10 cellular contexts compared by ENCODE assay signal in the genomic region with DNA sequence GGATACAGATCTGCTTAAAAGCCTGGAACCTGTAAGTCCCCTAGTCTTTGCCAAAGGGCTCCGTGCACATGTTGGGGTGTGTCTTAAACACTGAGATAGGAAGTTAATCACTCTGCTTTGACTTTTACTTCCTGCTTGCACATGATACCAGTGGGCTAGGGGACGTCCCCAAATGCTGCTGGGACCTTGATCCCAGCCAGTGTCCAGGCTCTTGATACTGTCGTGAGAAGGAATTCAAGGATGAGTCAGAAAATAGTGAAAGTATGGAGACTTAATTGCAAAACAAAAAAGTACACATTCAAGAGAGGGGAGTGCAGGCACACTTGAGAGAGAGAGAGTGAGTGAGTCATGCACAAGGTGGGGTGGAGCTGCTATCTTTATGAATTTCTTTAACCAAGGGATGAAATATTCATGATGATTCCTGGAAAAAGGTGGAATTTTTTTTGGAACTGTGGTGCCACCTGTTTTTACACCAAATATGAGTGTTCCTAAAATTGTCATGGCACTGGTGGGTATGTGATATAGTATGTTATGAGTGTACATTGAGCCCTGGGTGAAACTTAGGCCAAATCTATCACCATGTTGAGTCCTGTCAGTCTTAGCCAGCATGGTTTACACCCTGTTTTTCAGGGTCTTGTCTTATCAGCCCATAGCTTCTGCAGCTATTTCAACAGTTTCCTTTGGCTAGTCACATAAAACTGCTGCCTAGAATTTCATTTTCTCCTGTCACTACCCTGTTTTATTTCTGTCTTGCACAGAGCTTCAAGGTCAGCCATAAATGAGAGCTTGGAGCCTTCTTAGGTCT.
A peak's percentile ranks its signal among the peaks of the same experiment; 100 is the strongest.
DNase-seq lines count a peak whose midpoint lies in the region; ATAC-seq and TF ChIP-seq lines count a peak whose summit lies in the region.
"Had no signal": no experiment of that assay in that cellular context is flagged by ENCODE, and none has a peak within 500 bp of the region (broad histone marks: within the 10 kb centered on the region; RNA-seq: fewer than 3 reads in every experiment).

No MANE protein-coding gene starts in this region.

- no peak overlapping the region for H2BK15ac ChIP-seq in mesenchymal stem cell (ENCODE audit: low read depth, poor library complexity, severe bottlenecking)

- H3K27me3 Mint-ChIP-seq in CD4-positive, CD25-positive, alpha-beta regulatory T cell, result no peaks in the 10 kb centered on the region
- H3K27me3 Mint-ChIP-seq: brain had no signal

- ATAC-seq in CD4-positive, CD25-positive, alpha-beta regulatory T cell (ENCODE audit: low read depth in 2 of 2), result no peak

- peaks cover 0 to 2% (median 0%) of the 10 kb centered on the region in 4 donors for H3K4me1 Mint-ChIP-seq in CD4-positive, CD25-positive, alpha-beta regulatory T cell
- H3K4me1 Mint-ChIP-seq: brain had no signal

- H3K27ac ChIP-seq in CD4-positive, CD25-positive, alpha-beta regulatory T cell (ENCODE audit: insufficient read depth, low read length, poor library complexity, severe bottlenecking), result no peak overlapping the region
- H3K27ac ChIP-seq in mesenchymal stem cell (ENCODE audit: low read length, poor library complexity, severe bottlenecking), result no peak overlapping the region
- no peak overlapping the region for H3K27ac ChIP-seq in uterus

- H3K36me3 ChIP-seq in CD4-positive, CD25-positive, alpha-beta regulatory T cell (ENCODE audit: control insufficient read depth, insufficient read depth, low read length), result peaks cover 4% of the 10 kb centered on the region
- H3K36me3 ChIP-seq in mesenchymal stem cell (ENCODE audit: control insufficient read depth in 1 of 2, insufficient read depth in 2 of 2, low read depth in 1 of 2, low read length in 2 of 2), result no peaks in the 10 kb centered on the region
- H3K36me3 ChIP-seq in uterus, result no peaks in the 10 kb centered on the region

- peaks cover 0 to 2% (median 0%) of the 10 kb centered on the region in 7 donors for H3K9me3 Mint-ChIP-seq in CD4-positive, CD25-positive, alpha-beta regulatory T cell

- no peak overlapping the region for H3K4ac ChIP-seq in mesenchymal stem cell (ENCODE audit: low read depth in 1 of 2, low read length in 2 of 2)

- H2AFZ ChIP-seq in mesenchymal stem cell (ENCODE audit: low read depth, low read length), result no peak overlapping the region

- H2AK5ac ChIP-seq in mesenchymal stem cell (ENCODE audit: low read length, severe bottlenecking), result no peak overlapping the region

- H3K4me3 Mint-ChIP-seq in CD4-positive, CD25-positive, alpha-beta regulatory T cell, result no peak overlapping the region
- H3K4me3 Mint-ChIP-seq: brain had no signal

- H3K9ac ChIP-seq in mesenchymal stem cell (ENCODE audit: low read length), result peak overlapping the region; percentile 9

- no peak overlapping the region for H3K14ac ChIP-seq in mesenchymal stem cell (ENCODE audit: low read length in 2 of 2)

- no peaks in the 10 kb centered on the region for H3K4me1 ChIP-seq in CD4-positive, CD25-positive, alpha-beta regulatory T cell (ENCODE audit: control insufficient read depth, insufficient read depth, low read length, poor library complexity, severe bottlenecking)
- H3K4me1 ChIP-seq in mesenchymal stem cell (ENCODE audit: control insufficient read depth, insufficient read depth, low read depth, low read length) (peaks cover 3% of the 10 kb centered on the region), uterus (no peaks in the 10 kb centered on the region)

- TF ChIP-seq POLR2A in uterus (IDR thresholded peaks at IDR 0.05), result no peak

- no peak overlapping the region for H4K91ac ChIP-seq in mesenchymal stem cell (ENCODE audit: low read length)

- no peak overlapping the region for H3K4me2 ChIP-seq in mesenchymal stem cell (ENCODE audit: low read length, poor library complexity, severe bottlenecking)

- no peaks in the 10 kb centered on the region for H3K27me3 ChIP-seq in CD4-positive, CD25-positive, alpha-beta regulatory T cell (ENCODE audit: control insufficient read depth, insufficient read depth, low read length)
- H3K27me3 ChIP-seq in mesenchymal stem cell (ENCODE audit: control insufficient read depth in 1 of 2, insufficient read depth in 1 of 2, low read length in 2 of 2) (no peaks in the 10 kb centered on the region), uterus (no peaks in the 10 kb centered on the region)

- H4K8ac ChIP-seq in mesenchymal stem cell (ENCODE audit: low read length), result no peak overlapping the region

- H2BK120ac ChIP-seq in mesenchymal stem cell (ENCODE audit: low read depth, low read length), result no peak overlapping the region

- H2BK5ac ChIP-seq in mesenchymal stem cell (ENCODE audit: low read depth, low read length, poor library complexity, severe bottlenecking), result no peak overlapping the region

- H3K18ac ChIP-seq in mesenchymal stem cell (ENCODE audit: low read depth in 1 of 2, low read length in 2 of 2), result peak overlapping the region in 1 of 2 experiments; percentile 41

- H3K36me3 Mint-ChIP-seq in CD4-positive, CD25-positive, alpha-beta regulatory T cell, result peaks cover 35% of the 10 kb centered on the region

- H3K4me3 ChIP-seq in CD4-positive, CD25-positive, alpha-beta regulatory T cell (ENCODE audit: low read depth, low read length), result no peak overlapping the region
- H3K4me3 ChIP-seq in astrocyte of the spinal cord (ENCODE audit: low read depth, low read length) (no peak overlapping the region), mesenchymal stem cell (ENCODE audit: insufficient read depth in 1 of 2, low read depth in 1 of 2, low read length in 2 of 2) (peak overlapping the region in 1 of 2 experiments; percentile 43), uterus (no peak overlapping the region)

- no peaks in the 10 kb centered on the region for H3K79me1 ChIP-seq in mesenchymal stem cell (replicated peaks; ENCODE audit: low read length, poor library complexity, severe bottlenecking)

- H3K23ac ChIP-seq in mesenchymal stem cell (ENCODE audit: low read length in 2 of 2), result no peak overlapping the region

- peak overlapping the region in 2 of 3 donors; percentile 36 to 53 for H3K27ac Mint-ChIP-seq in CD4-positive, CD25-positive, alpha-beta regulatory T cell
- H3K27ac Mint-ChIP-seq: brain had no signal

- no peak overlapping the region for H2BK12ac ChIP-seq in mesenchymal stem cell (ENCODE audit: low read length in 2 of 2)

- TF ChIP-seq CTCF in astrocyte of the spinal cord (IDR thresholded peaks at IDR 0.05; ENCODE audit: low read depth, low read length) (no peak), uterus (IDR thresholded peaks at IDR 0.05) (no peak)

- intact Hi-C loops in uterus (cut with DNase I; ENCODE audit: low total_unique reads), result no loop called here

- DNase-seq in CD4-positive, CD25-positive, alpha-beta regulatory T cell, result peak in 1 of 3 donors; percentile 4
- DNase-seq in LoVo (ENCODE audit: low spot score) (peak; percentile 82), astrocyte of the spinal cord (ENCODE audit: low read depth, low spot score) (peak; percentile 65), mesenchymal stem cell (peak; percentile 94), NCI-H524 treated with DMSO at 0.1 percent for 48 hours (lab: John Stamatoyannopoulos, UW) (no peak), uterus (no peak), occipital lobe (lab: John Stamatoyannopoulos, UW) (no peak), NCI-H748 (lab: John Stamatoyannopoulos, UW; ENCODE audit: unreplicated experiment) (no peak)
- DNase-seq: stimulated activated CD4-positive, alpha-beta T cell treated with anti-CD3 and anti-CD28 coated beads, Interleukin-15, amount 100 ng/mL, for 24 hours had no signal

- in situ Hi-C loops in astrocyte of the spinal cord (cut with HindIII; ENCODE audit: low sequenced_read_pairs), result no loop called here

- no peaks in the 10 kb centered on the region for H3K9me3 ChIP-seq in CD4-positive, CD25-positive, alpha-beta regulatory T cell (ENCODE audit: control insufficient read depth in 2 of 2, low read length in 2 of 2)
- no peaks in the 10 kb centered on the region for H3K9me3 ChIP-seq in mesenchymal stem cell (ENCODE audit: control insufficient read depth, low read length)
- H3K9me3 ChIP-seq in uterus, result no peaks in the 10 kb centered on the region

- WGBS in mesenchymal stem cell, result 3% methylated on average over 3 of the region's 3 CpGs

Comparison
In these comparisons a context has a peak if more than half of its experiments do, and no peak if none do; other contexts are left out.
1. DNase-seq: peak in LoVo (single experiment), astrocyte of the spinal cord (single experiment) and mesenchymal stem cell (single experiment); none in NCI-H524 treated with DMSO at 0.1 percent for 48 hours (single experiment), uterus (0 of 2), occipital lobe (single experiment) and NCI-H748 (single experiment).